ENCODE assay signal across 8 cellular contexts in the genomic region with DNA sequence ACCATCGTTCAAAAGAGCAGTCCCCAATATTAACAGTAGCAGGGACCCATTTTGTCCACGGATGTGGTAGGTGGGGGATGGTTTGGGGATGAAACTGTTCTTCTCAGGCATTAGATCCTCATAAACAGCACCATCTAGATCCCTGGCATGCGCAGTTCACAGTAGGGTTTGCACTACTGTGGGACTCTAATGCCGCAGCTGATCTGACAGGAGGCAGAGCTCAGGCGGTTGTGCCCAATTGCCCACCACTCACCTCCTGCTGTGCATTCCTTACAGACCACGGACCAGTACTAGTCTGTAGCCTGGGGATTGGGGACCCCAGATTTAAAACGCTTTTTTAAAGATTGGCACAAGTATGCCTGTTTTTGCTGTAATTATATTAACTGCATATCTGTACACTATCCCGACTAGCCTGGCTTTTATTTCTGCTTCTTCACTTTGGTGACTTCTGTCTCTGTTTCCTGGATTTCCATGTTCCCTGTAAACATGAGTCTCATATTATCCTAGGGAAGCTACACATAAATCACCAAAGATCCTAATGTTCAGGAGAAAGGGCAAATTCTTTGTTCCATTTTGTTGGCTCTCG.
A peak's percentile ranks its signal among the peaks of the same experiment; 100 is the strongest.
DNase-seq lines count a peak whose midpoint lies in the region; ATAC-seq and TF ChIP-seq lines count a peak whose summit lies in the region.
"Had no signal": no experiment of that assay in that cellular context is flagged by ENCODE, and none has a peak within 500 bp of the region (broad histone marks: within the 10 kb centered on the region; RNA-seq: fewer than 3 reads in every experiment).

No MANE protein-coding gene starts in this region.

- H3K4me1 Mint-ChIP-seq in brain, result peaks cover 35% of the 10 kb centered on the region
- H3K4me1 Mint-ChIP-seq: activated naive CD4-positive, alpha-beta T cell treated with anti-CD3 and anti-CD28 coated beads, Interleukin-2, amount 10 ng/mL, durations not matched to agents 7 days and 5 days had no signal

- H3K36me3 ChIP-seq in HUES48 (ENCODE audit: control insufficient read depth, insufficient read depth, low read length) (no peaks in the 10 kb centered on the region), lower lobe of right lung (no peaks in the 10 kb centered on the region), transverse colon (no peaks in the 10 kb centered on the region)

- ATAC-seq in lower lobe of right lung, result peak; percentile 5 to 23

- TF ChIP-seq POLR2A in transverse colon (IDR thresholded peaks at IDR 0.05), result no peak

- peak overlapping the region; percentile 44 for H3K27ac ChIP-seq in HUES48 (ENCODE audit: low read depth, low read length)
- H3K27ac ChIP-seq in lower lobe of right lung, result peak overlapping the region; percentile 85
- peak overlapping the region; percentile 89 to 90 (median 90) for H3K27ac ChIP-seq in transverse colon

- in situ Hi-C loops in transverse colon (cut with MboI; ENCODE audit: low pct_ligation_motif_present in 1 of 4, low pct_unique_long_range_greater_than_20kb in 1 of 4, low sequenced_read_pairs in 3 of 4), result loop anchor here (25.0 kb wide), 3 partner anchors 600 to 1425 kb away; partner anchors contain the start of gene KLF6 (in 1 of the 4)

- peaks cover 0 to 5% (median 0%) of the 10 kb centered on the region in 5 experiments for H3K9me3 Mint-ChIP-seq in brain
- H3K9me3 Mint-ChIP-seq: activated naive CD4-positive, alpha-beta T cell treated with anti-CD3 and anti-CD28 coated beads, Interleukin-2, amount 10 ng/mL, durations not matched to agents 7 days and 5 days had no signal

- no peaks in the 10 kb centered on the region for H3K27me3 Mint-ChIP-seq in brain

- no peak overlapping the region for H3K4me3 ChIP-seq in HUES48 (ENCODE audit: low read depth, low read length)
- H3K4me3 ChIP-seq in lower lobe of right lung, result no peak overlapping the region
- H3K4me3 ChIP-seq in transverse colon, result no peak overlapping the region

- no peaks in the 10 kb centered on the region for H3K4me1 ChIP-seq in HUES48 (ENCODE audit: control insufficient read depth, insufficient read depth, low read length)
- H3K4me1 ChIP-seq in lower lobe of right lung, result peaks cover 30% of the 10 kb centered on the region
- peaks cover 25 to 44% (median 33%) of the 10 kb centered on the region in 4 donors for H3K4me1 ChIP-seq in transverse colon

- TF ChIP-seq EP300 in transverse colon (IDR thresholded peaks at IDR 0.05; ENCODE audit: low read depth), result no peak

- H3K27ac Mint-ChIP-seq in brain, result peak overlapping the region; percentile 34 to 94 (median 73)
- H3K27ac Mint-ChIP-seq: activated naive CD4-positive, alpha-beta T cell treated with anti-CD3 and anti-CD28 coated beads, Interleukin-2, amount 10 ng/mL, durations not matched to agents 7 days and 5 days had no signal

- H3K27me3 ChIP-seq in HUES48 (ENCODE audit: control insufficient read depth, insufficient read depth, low read length) (no peaks in the 10 kb centered on the region), lower lobe of right lung (ENCODE audit: low read depth) (no peaks in the 10 kb centered on the region), transverse colon (no peaks in the 10 kb centered on the region)

- peak overlapping the region in 1 of 5 experiments; percentile 18 for H3K4me3 Mint-ChIP-seq in brain
- H3K4me3 Mint-ChIP-seq: activated naive CD4-positive, alpha-beta T cell treated with anti-CD3 and anti-CD28 coated beads, Interleukin-2, amount 10 ng/mL, durations not matched to agents 7 days and 5 days had no signal

- intact Hi-C loops in lower lobe of right lung (cut with DNase I) (no loop called here), transverse colon (cut with DNase I; ENCODE audit: low total_unique reads) (loop anchor here (10.0 kb wide), 1 partner anchor 878 kb away; the partner anchor contains the start of gene KLF6)

- DNase-seq in lower lobe of right lung, result no peak
- no peak for DNase-seq in transverse colon
- DNase-seq in stimulated activated CD4-positive, alpha-beta T cell treated with anti-CD3 and anti-CD28 coated beads, Interleukin-15, amount 100 ng/mL, for 24 hours, result no peak
- DNase-seq in GM10266 (ENCODE audit: extremely low spot score), result no peak
- DNase-seq in stimulated activated CD4-positive, alpha-beta T cell treated with anti-CD3 and anti-CD28 coated beads, Interleukin-4, amount 100 ng/mL, for 4 hours, result no peak
- DNase-seq: activated naive CD4-positive, alpha-beta T cell treated with anti-CD3 and anti-CD28 coated beads, Interleukin-2, amount 10 ng/mL, durations not matched to agents 7 days and 5 days had no signal

- no peaks in the 10 kb centered on the region for H3K36me3 Mint-ChIP-seq in brain
- H3K36me3 Mint-ChIP-seq: activated naive CD4-positive, alpha-beta T cell treated with anti-CD3 and anti-CD28 coated beads, Interleukin-2, amount 10 ng/mL, durations not matched to agents 7 days and 5 days had no signal

- TF ChIP-seq CTCF in brain (conservative IDR thresholded peaks at IDR 0.05) (no peak), lower lobe of right lung (IDR thresholded peaks at IDR 0.05) (no peak), transverse colon (IDR thresholded peaks at IDR 0.05) (no peak), GM10266 (IDR thresholded peaks at IDR 0.05; ENCODE audit: control insufficient read depth, insufficient read depth, low read depth, missing control alignments) (no peak)

- WGBS in transverse colon (ENCODE audit: low coverage in 1 of 2), 2 donors, result 60 to 65% methylated on average over 9 of the region's 9 CpGs

- H3K9me3 ChIP-seq in HUES48 (ENCODE audit: control insufficient read depth, insufficient read depth, low read length) (no peaks in the 10 kb centered on the region), lower lobe of right lung (no peaks in the 10 kb centered on the region), transverse colon (no peaks in the 10 kb centered on the region)

- no peak overlapping the region for H3K9ac ChIP-seq in HUES48 (ENCODE audit: low read depth, low read length)
